Comparison of ENCODE assay signal across 1 cellular context in the genomic region with DNA sequence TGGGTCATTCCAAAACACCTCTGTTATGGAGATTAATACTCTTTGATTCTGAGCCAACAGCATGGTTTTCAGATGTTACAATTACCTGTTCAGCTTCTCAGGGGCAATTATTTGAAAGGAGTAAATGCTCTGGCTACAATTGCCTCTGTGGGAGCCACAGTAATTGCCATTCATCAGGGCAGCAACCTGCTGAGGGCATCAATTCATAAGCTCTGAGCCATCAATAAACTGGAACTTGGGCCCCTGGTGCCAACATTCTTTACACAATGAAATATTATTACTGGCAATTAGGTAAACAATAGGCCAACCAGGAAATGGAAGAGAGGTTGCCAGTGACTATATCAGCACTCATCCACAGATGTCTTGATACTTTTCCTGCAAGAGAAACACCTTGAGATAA.
TF ChIP-seq lines count a peak whose summit lies in the region.

No MANE protein-coding gene starts in this region.

TF ChIP-seq in WTC11, 78 proteins besides CTCF, POLR2A, EP300 and RAD21 (continued from another document):
- TF ChIP-seq, protein P1, sequence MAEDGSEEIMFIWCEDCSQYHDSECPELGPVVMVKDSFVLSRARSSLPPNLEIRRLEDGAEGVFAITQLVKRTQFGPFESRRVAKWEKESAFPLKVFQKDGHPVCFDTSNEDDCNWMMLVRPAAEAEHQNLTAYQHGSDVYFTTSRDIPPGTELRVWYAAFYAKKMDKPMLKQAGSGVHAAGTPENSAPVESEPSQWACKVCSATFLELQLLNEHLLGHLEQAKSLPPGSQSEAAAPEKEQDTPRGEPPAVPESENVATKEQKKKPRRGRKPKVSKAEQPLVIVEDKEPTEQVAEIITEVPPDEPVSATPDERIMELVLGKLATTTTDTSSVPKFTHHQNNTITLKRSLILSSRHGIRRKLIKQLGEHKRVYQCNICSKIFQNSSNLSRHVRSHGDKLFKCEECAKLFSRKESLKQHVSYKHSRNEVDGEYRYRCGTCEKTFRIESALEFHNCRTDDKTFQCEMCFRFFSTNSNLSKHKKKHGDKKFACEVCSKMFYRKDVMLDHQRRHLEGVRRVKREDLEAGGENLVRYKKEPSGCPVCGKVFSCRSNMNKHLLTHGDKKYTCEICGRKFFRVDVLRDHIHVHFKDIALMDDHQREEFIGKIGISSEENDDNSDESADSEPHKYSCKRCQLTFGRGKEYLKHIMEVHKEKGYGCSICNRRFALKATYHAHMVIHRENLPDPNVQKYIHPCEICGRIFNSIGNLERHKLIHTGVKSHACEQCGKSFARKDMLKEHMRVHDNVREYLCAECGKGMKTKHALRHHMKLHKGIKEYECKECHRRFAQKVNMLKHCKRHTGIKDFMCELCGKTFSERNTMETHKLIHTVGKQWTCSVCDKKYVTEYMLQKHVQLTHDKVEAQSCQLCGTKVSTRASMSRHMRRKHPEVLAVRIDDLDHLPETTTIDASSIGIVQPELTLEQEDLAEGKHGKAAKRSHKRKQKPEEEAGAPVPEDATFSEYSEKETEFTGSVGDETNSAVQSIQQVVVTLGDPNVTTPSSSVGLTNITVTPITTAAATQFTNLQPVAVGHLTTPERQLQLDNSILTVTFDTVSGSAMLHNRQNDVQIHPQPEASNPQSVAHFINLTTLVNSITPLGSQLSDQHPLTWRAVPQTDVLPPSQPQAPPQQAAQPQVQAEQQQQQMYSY (CRISPR knock-in tag; IDR thresholded peaks at IDR 0.05), result no peak
- peak; percentile 50; the same call in 1 of the 2 replicates for TF ChIP-seq FOXK1 (CRISPR knock-in tag; IDR thresholded peaks at IDR 0.05)
- no peak for TF ChIP-seq ERG (CRISPR knock-in tag; IDR thresholded peaks at IDR 0.05)
- no peak for TF ChIP-seq TCF7 (CRISPR knock-in tag; IDR thresholded peaks at IDR 0.05; ENCODE audit: low read depth)
- TF ChIP-seq, protein P2, sequence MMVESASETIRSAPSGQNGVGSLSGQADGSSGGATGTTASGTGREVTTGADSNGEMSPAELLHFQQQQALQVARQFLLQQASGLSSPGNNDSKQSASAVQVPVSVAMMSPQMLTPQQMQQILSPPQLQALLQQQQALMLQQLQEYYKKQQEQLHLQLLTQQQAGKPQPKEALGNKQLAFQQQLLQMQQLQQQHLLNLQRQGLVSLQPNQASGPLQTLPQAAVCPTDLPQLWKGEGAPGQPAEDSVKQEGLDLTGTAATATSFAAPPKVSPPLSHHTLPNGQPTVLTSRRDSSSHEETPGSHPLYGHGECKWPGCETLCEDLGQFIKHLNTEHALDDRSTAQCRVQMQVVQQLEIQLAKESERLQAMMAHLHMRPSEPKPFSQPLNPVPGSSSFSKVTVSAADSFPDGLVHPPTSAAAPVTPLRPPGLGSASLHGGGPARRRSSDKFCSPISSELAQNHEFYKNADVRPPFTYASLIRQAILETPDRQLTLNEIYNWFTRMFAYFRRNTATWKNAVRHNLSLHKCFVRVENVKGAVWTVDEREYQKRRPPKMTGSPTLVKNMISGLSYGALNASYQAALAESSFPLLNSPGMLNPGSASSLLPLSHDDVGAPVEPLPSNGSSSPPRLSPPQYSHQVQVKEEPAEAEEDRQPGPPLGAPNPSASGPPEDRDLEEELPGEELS (CRISPR knock-in tag; IDR thresholded peaks at IDR 0.05), result peak; percentile 50; the same call in 1 of the 2 replicates
- TF ChIP-seq, protein P3, sequence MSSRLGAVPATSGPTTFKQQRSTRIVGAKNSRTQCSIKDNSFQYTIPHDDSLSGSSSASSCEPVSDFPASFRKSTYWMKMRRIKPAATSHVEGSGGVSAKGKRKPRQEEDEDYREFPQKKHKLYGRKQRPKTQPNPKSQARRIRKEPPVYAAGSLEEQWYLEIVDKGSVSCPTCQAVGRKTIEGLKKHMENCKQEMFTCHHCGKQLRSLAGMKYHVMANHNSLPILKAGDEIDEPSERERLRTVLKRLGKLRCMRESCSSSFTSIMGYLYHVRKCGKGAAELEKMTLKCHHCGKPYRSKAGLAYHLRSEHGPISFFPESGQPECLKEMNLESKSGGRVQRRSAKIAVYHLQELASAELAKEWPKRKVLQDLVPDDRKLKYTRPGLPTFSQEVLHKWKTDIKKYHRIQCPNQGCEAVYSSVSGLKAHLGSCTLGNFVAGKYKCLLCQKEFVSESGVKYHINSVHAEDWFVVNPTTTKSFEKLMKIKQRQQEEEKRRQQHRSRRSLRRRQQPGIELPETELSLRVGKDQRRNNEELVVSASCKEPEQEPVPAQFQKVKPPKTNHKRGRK (CRISPR knock-in tag; IDR thresholded peaks at IDR 0.05; ENCODE audit: borderline replicate concordance), result no peak
- no peak for TF ChIP-seq ZSCAN18 (CRISPR knock-in tag; IDR thresholded peaks at IDR 0.05)
- TF ChIP-seq ETV6 (CRISPR knock-in tag; IDR thresholded peaks at IDR 0.05), result peak; percentile 54; the same call in 1 of the 2 replicates
- TF ChIP-seq ZNF423 (CRISPR knock-in tag; IDR thresholded peaks at IDR 0.05), result peak; percentile 38; the same call in 1 of the 2 replicates
- no peak for TF ChIP-seq ESRRA (CRISPR knock-in tag; IDR thresholded peaks at IDR 0.05; ENCODE audit: borderline replicate concordance)
- no peak for TF ChIP-seq GTF2I (CRISPR knock-in tag; conservative IDR thresholded peaks at IDR 0.05)
- no peak for TF ChIP-seq ZNF416 (CRISPR knock-in tag; IDR thresholded peaks at IDR 0.05)
- TF ChIP-seq, protein P4, sequence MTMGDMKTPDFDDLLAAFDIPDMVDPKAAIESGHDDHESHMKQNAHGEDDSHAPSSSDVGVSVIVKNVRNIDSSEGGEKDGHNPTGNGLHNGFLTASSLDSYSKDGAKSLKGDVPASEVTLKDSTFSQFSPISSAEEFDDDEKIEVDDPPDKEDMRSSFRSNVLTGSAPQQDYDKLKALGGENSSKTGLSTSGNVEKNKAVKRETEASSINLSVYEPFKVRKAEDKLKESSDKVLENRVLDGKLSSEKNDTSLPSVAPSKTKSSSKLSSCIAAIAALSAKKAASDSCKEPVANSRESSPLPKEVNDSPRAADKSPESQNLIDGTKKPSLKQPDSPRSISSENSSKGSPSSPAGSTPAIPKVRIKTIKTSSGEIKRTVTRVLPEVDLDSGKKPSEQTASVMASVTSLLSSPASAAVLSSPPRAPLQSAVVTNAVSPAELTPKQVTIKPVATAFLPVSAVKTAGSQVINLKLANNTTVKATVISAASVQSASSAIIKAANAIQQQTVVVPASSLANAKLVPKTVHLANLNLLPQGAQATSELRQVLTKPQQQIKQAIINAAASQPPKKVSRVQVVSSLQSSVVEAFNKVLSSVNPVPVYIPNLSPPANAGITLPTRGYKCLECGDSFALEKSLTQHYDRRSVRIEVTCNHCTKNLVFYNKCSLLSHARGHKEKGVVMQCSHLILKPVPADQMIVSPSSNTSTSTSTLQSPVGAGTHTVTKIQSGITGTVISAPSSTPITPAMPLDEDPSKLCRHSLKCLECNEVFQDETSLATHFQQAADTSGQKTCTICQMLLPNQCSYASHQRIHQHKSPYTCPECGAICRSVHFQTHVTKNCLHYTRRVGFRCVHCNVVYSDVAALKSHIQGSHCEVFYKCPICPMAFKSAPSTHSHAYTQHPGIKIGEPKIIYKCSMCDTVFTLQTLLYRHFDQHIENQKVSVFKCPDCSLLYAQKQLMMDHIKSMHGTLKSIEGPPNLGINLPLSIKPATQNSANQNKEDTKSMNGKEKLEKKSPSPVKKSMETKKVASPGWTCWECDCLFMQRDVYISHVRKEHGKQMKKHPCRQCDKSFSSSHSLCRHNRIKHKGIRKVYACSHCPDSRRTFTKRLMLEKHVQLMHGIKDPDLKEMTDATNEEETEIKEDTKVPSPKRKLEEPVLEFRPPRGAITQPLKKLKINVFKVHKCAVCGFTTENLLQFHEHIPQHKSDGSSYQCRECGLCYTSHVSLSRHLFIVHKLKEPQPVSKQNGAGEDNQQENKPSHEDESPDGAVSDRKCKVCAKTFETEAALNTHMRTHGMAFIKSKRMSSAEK (CRISPR knock-in tag; IDR thresholded peaks at IDR 0.05; ENCODE audit: borderline replicate concordance), result no peak
- TF ChIP-seq AR (CRISPR knock-in tag; IDR thresholded peaks at IDR 0.05), result no peak
TF ChIP-seq in WTC11: peak in this region for 5.
